12 cellular contexts compared by ENCODE assay signal in genomic region chr13:48223016-48223385, GRCh38. TPM values are rescaled to one million over a fixed set of nuclear protein-coding genes. Genes with fewer than 3 reads are reported as not detected.
DNase-seq lines count a peak whose midpoint lies in the region; ATAC-seq and TF ChIP-seq lines count a peak whose summit lies in the region.
"Had no signal": no experiment of that assay in that cellular context is flagged by ENCODE, and none has a peak within 500 bp of the region (broad histone marks: within the 10 kb centered on the region; RNA-seq: fewer than 3 reads in every experiment).

No MANE protein-coding gene starts in this region.

- peak overlapping the region; percentile 34 to 86 (median 76) for H3K4me3 Mint-ChIP-seq in CD4-positive, CD25-positive, alpha-beta regulatory T cell

- intact Hi-C loops in ovary (cut with DNase I) = loop anchor here in 2 of 4 donors (5.0 kb wide), 1 partner anchor 96 kb away; no protein-coding TSS in a partner anchor

- peaks cover 36 to 82% (median 57%) of the 10 kb centered on the region in 4 donors for H3K4me1 Mint-ChIP-seq in CD4-positive, CD25-positive, alpha-beta regulatory T cell

- no peak for ATAC-seq in CD4-positive, CD25-positive, alpha-beta regulatory T cell (ENCODE audit: low read depth in 2 of 2)
- no peak for ATAC-seq in HG02798 (IDR thresholded peaks at IDR 0.05; ENCODE audit: poor library complexity, unreplicated experiment)

- WGBS in ovary, 3 donors = 9 to 10% (median 10%) methylated on average over 1 of the region's 1 CpG

- H3K36me3 ChIP-seq in CD4-positive, CD25-positive, alpha-beta regulatory T cell (ENCODE audit: control insufficient read depth, insufficient read depth, low read length) = no peaks in the 10 kb centered on the region
- H3K36me3 ChIP-seq in ovary = no peaks in the 10 kb centered on the region

- no peaks in the 10 kb centered on the region for H3K9me3 ChIP-seq in CD4-positive, CD25-positive, alpha-beta regulatory T cell (ENCODE audit: control insufficient read depth in 2 of 2, low read length in 2 of 2)
- no peaks in the 10 kb centered on the region for H3K9me3 ChIP-seq in ovary

- peak overlapping the region; percentile 56 for H3K27ac ChIP-seq in CD4-positive, CD25-positive, alpha-beta regulatory T cell (ENCODE audit: insufficient read depth, low read length, poor library complexity, severe bottlenecking)
- H3K27ac ChIP-seq in ovary = peak overlapping the region; percentile 74 to 95

- TF ChIP-seq POLR2A in ovary (IDR thresholded peaks at IDR 0.05) = no peak

- no peak for TF ChIP-seq CTCF in epithelial cell of proximal tubule (conservative IDR thresholded peaks at IDR 0.05; ENCODE audit: low read depth, low read length)
- TF ChIP-seq CTCF in ovary (IDR thresholded peaks at IDR 0.05) = no peak

- H3K9me3 Mint-ChIP-seq in CD4-positive, CD25-positive, alpha-beta regulatory T cell = peaks cover 0 to 2% (median 0%) of the 10 kb centered on the region in 7 donors

- TF ChIP-seq EP300 in ovary (IDR thresholded peaks at IDR 0.05) = no peak

- H3K36me3 Mint-ChIP-seq in CD4-positive, CD25-positive, alpha-beta regulatory T cell = no peaks in the 10 kb centered on the region

- peak overlapping the region; percentile 54 for H3K4me3 ChIP-seq in CD4-positive, CD25-positive, alpha-beta regulatory T cell (ENCODE audit: low read depth, low read length)
- H3K4me3 ChIP-seq in epithelial cell of proximal tubule (ENCODE audit: low read depth, low read length) (peak overlapping the region; percentile 49), ovary (peak overlapping the region; percentile 36)

- peaks cover 7% of the 10 kb centered on the region for H3K27me3 ChIP-seq in CD4-positive, CD25-positive, alpha-beta regulatory T cell (ENCODE audit: control insufficient read depth, insufficient read depth, low read length)
- H3K27me3 ChIP-seq in ovary = no peaks in the 10 kb centered on the region

- H3K27me3 Mint-ChIP-seq in CD4-positive, CD25-positive, alpha-beta regulatory T cell = peaks cover 19% of the 10 kb centered on the region

- peak overlapping the region; percentile 94 to 97 (median 95) for H3K27ac Mint-ChIP-seq in CD4-positive, CD25-positive, alpha-beta regulatory T cell

- peaks cover 50% of the 10 kb centered on the region for H3K4me1 ChIP-seq in CD4-positive, CD25-positive, alpha-beta regulatory T cell (ENCODE audit: control insufficient read depth, insufficient read depth, low read length, poor library complexity, severe bottlenecking)
- peaks cover 12% of the 10 kb centered on the region for H3K4me1 ChIP-seq in ovary (ENCODE audit: insufficient read depth)

- no peak for DNase-seq in CD4-positive, CD25-positive, alpha-beta regulatory T cell
- peak; percentile 63 for DNase-seq in MV-4-11 (lab: John Stamatoyannopoulos, UW)
- no peak for DNase-seq in epithelial cell of proximal tubule (ENCODE audit: low read depth)
- DNase-seq in ovary = no peak
- no peak for DNase-seq in iPS-NIHi7 (ENCODE audit: extremely low spot score)
- no peak for DNase-seq in NCI-H1436 (lab: John Stamatoyannopoulos, UW)
- no peak for DNase-seq in effector CD8-positive, alpha-beta T cell (lab: John Stamatoyannopoulos, UW)
- DNase-seq: activated naive CD4-positive, alpha-beta T cell; DMS79 treated with DMSO at 0.1 percent for 48 hours; NCI-H748 treated with DMSO at 0.1 percent for 48 hours; T-helper 9 cell had no signal

RNA-seq across cellular contexts. Expression of gene ITM2B, which starts 10.0 kb away (rescaled TPM):
- 324 TPM for total RNA-seq in CD4-positive, CD25-positive, alpha-beta regulatory T cell
- polyA plus RNA-seq in CD4-positive, CD25-positive, alpha-beta regulatory T cell = 1,000 to 10,000 TPM; 1,031 to 1,148 (median 1,078) TPM
- 177 and 403 TPM in 2 replicates for total RNA-seq in epithelial cell of proximal tubule
- 1,000 to 10,000 TPM in 1 of 7 donors, 100 to 1,000 TPM in 6; 635 to 1,026 (median 824) TPM for total RNA-seq in ovary
- 1,000 to 10,000 TPM in 1 of 2 donors, 100 to 1,000 TPM in 1; 903 to 1,955 TPM for polyA plus RNA-seq in ovary
